ENCODE assay signal across 12 cellular contexts in the genomic region with DNA sequence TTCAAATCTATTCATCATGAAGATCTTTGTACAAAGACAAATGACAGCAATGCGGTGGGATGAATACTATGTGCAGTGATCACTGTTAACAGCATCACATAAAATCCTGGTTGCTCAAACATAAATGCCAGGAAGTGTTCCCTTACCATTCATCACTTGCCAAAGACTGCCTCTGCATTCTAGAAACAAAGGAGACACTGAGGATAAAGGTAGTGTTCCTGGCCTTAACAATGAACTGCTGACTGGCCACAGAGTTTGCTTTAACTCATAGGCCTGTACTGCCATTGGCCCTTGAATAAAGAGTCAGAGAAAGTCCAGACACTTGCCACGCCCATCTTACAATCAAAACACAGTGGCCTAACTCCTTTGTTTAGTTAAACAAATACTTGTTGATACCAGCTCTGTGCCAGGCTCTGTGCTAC. TPM values are rescaled to one million over a fixed set of nuclear protein-coding genes. Genes with fewer than 3 reads are reported as not detected.
DNase-seq lines count a peak whose midpoint lies in the region; ATAC-seq, FAIRE-seq and TF ChIP-seq lines count a peak whose summit lies in the region.
"Had no signal": no experiment of that assay in that cellular context is flagged by ENCODE, and none has a peak within 500 bp of the region (broad histone marks: within the 10 kb centered on the region; RNA-seq: fewer than 3 reads in every experiment).

No MANE protein-coding gene starts in this region.

- dilution Hi-C loops in endothelial cell of umbilical vein (cut with MboI; ENCODE audit: extremely low pct_ligation_motif_present, low sequenced_read_pairs) = no loop called here

- no peak overlapping the region for H2AFZ ChIP-seq in endothelial cell of umbilical vein (ENCODE audit: low read depth, low read length)

- no peak overlapping the region for H3K4me2 ChIP-seq in endothelial cell of umbilical vein (ENCODE audit: insufficient read depth, low read length)

- intact Hi-C loops in endothelial cell of umbilical vein (cut with micrococcal nuclease) = no loop called here
- intact Hi-C loops in psoas muscle (cut with DNase I) = no loop called here
- intact Hi-C loops in Right ventricle myocardium inferior (cut with DNase I) = no loop called here

- peak; percentile 17 to 74 (median 50) for ATAC-seq in psoas muscle
- no peak for ATAC-seq in HG03571 (IDR thresholded peaks at IDR 0.05; ENCODE audit: unreplicated experiment)
- ATAC-seq in Right ventricle myocardium inferior = no peak
- ATAC-seq in HG03097 (IDR thresholded peaks at IDR 0.05; ENCODE audit: low FRiP score, unreplicated experiment) = no peak
- ATAC-seq: activated CD4-positive, CD25-positive, alpha-beta regulatory T cell treated with anti-CD3 and anti-CD28 coated beads, Interleukin-2, amount 50 U/mL, for 24 hours had no signal

- H3K27me3 ChIP-seq in endothelial cell of umbilical vein (ENCODE audit: control insufficient read depth in 2 of 2, insufficient read depth in 2 of 2, low read length in 2 of 2) (no peaks in the 10 kb centered on the region), psoas muscle (ENCODE audit: insufficient read depth in 3 of 3, low read length in 2 of 3) (no peaks in the 10 kb centered on the region)

- 71 to 78% (median 74%) methylated on average over 2 of the region's 2 CpGs for WGBS in psoas muscle, 3 donors

- no peak for TF ChIP-seq CTCF in endothelial cell of umbilical vein (IDR thresholded peaks at IDR 0.05; ENCODE audit: extremely low read depth in 1 of 2, insufficient read depth in 1 of 2, low read depth in 1 of 2, low read length in 2 of 2)
- TF ChIP-seq CTCF in psoas muscle (IDR thresholded peaks at IDR 0.05) = no peak

- POLR2A ChIA-PET in endothelial cell of umbilical vein (lab: Charles Lee) = no interaction called here

- no peaks in the 10 kb centered on the region for H3K9me1 ChIP-seq in endothelial cell of umbilical vein (replicated peaks; ENCODE audit: control insufficient read depth, extremely low read depth, insufficient read depth, low read length)

- H3K36me3 ChIP-seq in endothelial cell of umbilical vein (ENCODE audit: control insufficient read depth in 2 of 2, extremely low read depth in 1 of 2, insufficient read depth in 2 of 2, low read length in 2 of 2) (peaks cover 0 to 4% of the 10 kb centered on the region in 2 experiments), psoas muscle (ENCODE audit: insufficient read depth in 1 of 2, low read depth in 1 of 2) (peaks cover 0 to 3% of the 10 kb centered on the region in 2 donors)

- FAIRE-seq in endothelial cell of umbilical vein (lab: Jason Lieb, UNC) = no peak

- H3K4me3 ChIP-seq in endothelial cell of umbilical vein (replicated peaks in 1 of 3; ENCODE audit: insufficient read depth in 1 of 3, low read depth in 1 of 3, low read length in 3 of 3) (no peak overlapping the region), psoas muscle (no peak overlapping the region)

- DNase-seq in GM03348 (ENCODE audit: low spot score) (peak; percentile 6), NCI-H2196 treated with DMSO at 0.1 percent for 48 hours (lab: John Stamatoyannopoulos, UW; ENCODE audit: unreplicated experiment) (peak; percentile 47), endothelial cell of umbilical vein (ENCODE audit: low read depth, low spot score) (peak; percentile 24), psoas muscle (no peak), Right ventricle myocardium inferior (ENCODE audit: missing footprints) (no peak)
- DNase-seq: central memory CD4-positive, alpha-beta T cell; DMS79; NCI-H1048; RPMI8226 had no signal

- peaks cover 26% of the 10 kb centered on the region for H3K4me1 ChIP-seq in endothelial cell of umbilical vein (ENCODE audit: control insufficient read depth, extremely low read depth, insufficient read depth, low read length)
- H3K4me1 ChIP-seq in psoas muscle = peaks cover 30% of the 10 kb centered on the region

- H3K27ac ChIP-seq in endothelial cell of umbilical vein (ENCODE audit: insufficient read depth, low read depth, low read length) (no peak overlapping the region), psoas muscle (no peak overlapping the region)

- BruUV-seq in endothelial cell of umbilical vein (replicated peaks; lab: Mats Ljungman, UMichigan) = no TSS peak

- no peaks in the 10 kb centered on the region for H4K20me1 ChIP-seq in endothelial cell of umbilical vein (replicated peaks; ENCODE audit: control insufficient read depth, extremely low read depth, insufficient read depth, low read length)

- CTCF ChIA-PET in endothelial cell of umbilical vein (lab: Charles Lee) = no interaction called here

- no peaks in the 10 kb centered on the region for H3K79me2 ChIP-seq in endothelial cell of umbilical vein (ENCODE audit: control insufficient read depth, insufficient read depth, low read length)

- no peak overlapping the region for H3K9ac ChIP-seq in endothelial cell of umbilical vein (replicated peaks; ENCODE audit: extremely low read depth, insufficient read depth, low read length)

- TF ChIP-seq POLR2A in endothelial cell of umbilical vein (IDR thresholded peaks at IDR 0.05; ENCODE audit: low read depth, low read length) = no peak

- H3K9me3 ChIP-seq in endothelial cell of umbilical vein (replicated peaks; ENCODE audit: control insufficient read depth, insufficient read depth, low read length) = no peaks in the 10 kb centered on the region
- no peaks in the 10 kb centered on the region for H3K9me3 ChIP-seq in psoas muscle

TF ChIP-seq in endothelial cell of umbilical vein, 7 proteins besides CTCF, POLR2A, EP300 and RAD21:
- TF ChIP-seq MAX (IDR thresholded peaks at IDR 0.05; ENCODE audit: insufficient read depth, insufficient read length) (no peak), EZH2 (IDR thresholded peaks at IDR 0.05; ENCODE audit: borderline replicate concordance, low read depth, low read length, severe bottlenecking) (no peak), FOS (IDR thresholded peaks at IDR 0.05; ENCODE audit: borderline replicate concordance, insufficient read depth, low read length) (no peak), MYC (IDR thresholded peaks at IDR 0.05; ENCODE audit: low read depth, low read length) (no peak), JUN (IDR thresholded peaks at IDR 0.05; ENCODE audit: borderline replicate concordance, insufficient read depth, insufficient read length, low read depth) (no peak), GATA2 (IDR thresholded peaks at IDR 0.05; ENCODE audit: insufficient read depth, insufficient read length, low read depth, low read length) (no peak), POLR2AphosphoS5 (IDR thresholded peaks at IDR 0.05; ENCODE audit: insufficient read depth, low read depth, low read length) (no peak)

RNA-seq across cellular contexts. Expression of gene C2CD3, which starts 29.5 kb away (rescaled TPM):
- total RNA-seq in endothelial cell of umbilical vein = 26.2 and 36.6 TPM in 2 replicates
- polyA plus RNA-seq in endothelial cell of umbilical vein = 12.9 and 13.2 TPM in 2 replicates
- polyA plus RNA-seq in endothelial cell of umbilical vein (2011; cell fraction: cytosol; rRNA removed) = 11.1 and 13.1 TPM in 2 replicates
- polyA plus RNA-seq in endothelial cell of umbilical vein (2011; cell fraction: nucleus; rRNA removed) = 25.4 and 36.2 TPM in 2 replicates
- 15.1 and 22.4 TPM in 2 replicates for polyA plus RNA-seq in endothelial cell of umbilical vein (2012)
- polyA minus RNA-seq in endothelial cell of umbilical vein = 63.7 and 69.9 TPM in 2 replicates
- 30.3 TPM for polyA minus RNA-seq in endothelial cell of umbilical vein (2011; cell fraction: cytosol; rRNA and poly(A)+ RNA removed)
- polyA minus RNA-seq in endothelial cell of umbilical vein (2011; cell fraction: nucleus; rRNA and poly(A)+ RNA removed) = 51.6 and 77.2 TPM in 2 replicates
- total RNA-seq in psoas muscle = 10 to 100 TPM in 2 of 4 donors, 1 to 10 TPM in 2; 5.1 to 14.4 (median 9.7) TPM
- polyA plus RNA-seq in psoas muscle = 10 to 100 TPM in 1 of 3 donors, 1 to 10 TPM in 2; 8.4 to 12.6 (median 9.7) TPM
- total RNA-seq in Right ventricle myocardium inferior = 9.6 TPM

RNA-seq across cellular contexts. Expression of gene PPME1, which starts 29.8 kb away (rescaled TPM):
- total RNA-seq in endothelial cell of umbilical vein (35.0 and 37.2 TPM in 2 replicates), psoas muscle (10 to 100 TPM; 39.5 to 45.9 (median 43.3) TPM), Right ventricle myocardium inferior (34.6 TPM)
- polyA plus RNA-seq in endothelial cell of umbilical vein (49.9 and 56.6 TPM in 2 replicates), psoas muscle (10 to 100 TPM; 28.3 to 47.9 (median 30.3) TPM)
- 45.3 and 46.8 TPM in 2 replicates for polyA plus RNA-seq in endothelial cell of umbilical vein (2011; cell fraction: cytosol; rRNA removed)
- polyA plus RNA-seq in endothelial cell of umbilical vein (2011; cell fraction: nucleus; rRNA removed) = 43.2 and 44.5 TPM in 2 replicates
- 33.7 and 36.0 TPM in 2 replicates for polyA plus RNA-seq in endothelial cell of umbilical vein (2012)
- 43.4 and 44.7 TPM in 2 replicates for polyA minus RNA-seq in endothelial cell of umbilical vein
- polyA minus RNA-seq in endothelial cell of umbilical vein (2011; cell fraction: cytosol; rRNA and poly(A)+ RNA removed) = 44.4 TPM
- 36.1 and 65.8 TPM in 2 replicates for polyA minus RNA-seq in endothelial cell of umbilical vein (2011; cell fraction: nucleus; rRNA and poly(A)+ RNA removed)

Comparison
In these comparisons a context has a peak if more than half of its experiments do, and no peak if none do; other contexts are left out.
1. DNase-seq: peak in GM03348 (single experiment), NCI-H2196 treated with DMSO at 0.1 percent for 48 hours (single experiment) and endothelial cell of umbilical vein (single experiment); none in psoas muscle (0 of 2) and Right ventricle myocardium inferior (single experiment).
2. ATAC-seq: peak in psoas muscle (4 of 4); none in HG03571 (single experiment), Right ventricle myocardium inferior (single experiment) and HG03097 (single experiment).